Comparison of ENCODE assay signal across 21 cellular contexts in the genomic region with DNA sequence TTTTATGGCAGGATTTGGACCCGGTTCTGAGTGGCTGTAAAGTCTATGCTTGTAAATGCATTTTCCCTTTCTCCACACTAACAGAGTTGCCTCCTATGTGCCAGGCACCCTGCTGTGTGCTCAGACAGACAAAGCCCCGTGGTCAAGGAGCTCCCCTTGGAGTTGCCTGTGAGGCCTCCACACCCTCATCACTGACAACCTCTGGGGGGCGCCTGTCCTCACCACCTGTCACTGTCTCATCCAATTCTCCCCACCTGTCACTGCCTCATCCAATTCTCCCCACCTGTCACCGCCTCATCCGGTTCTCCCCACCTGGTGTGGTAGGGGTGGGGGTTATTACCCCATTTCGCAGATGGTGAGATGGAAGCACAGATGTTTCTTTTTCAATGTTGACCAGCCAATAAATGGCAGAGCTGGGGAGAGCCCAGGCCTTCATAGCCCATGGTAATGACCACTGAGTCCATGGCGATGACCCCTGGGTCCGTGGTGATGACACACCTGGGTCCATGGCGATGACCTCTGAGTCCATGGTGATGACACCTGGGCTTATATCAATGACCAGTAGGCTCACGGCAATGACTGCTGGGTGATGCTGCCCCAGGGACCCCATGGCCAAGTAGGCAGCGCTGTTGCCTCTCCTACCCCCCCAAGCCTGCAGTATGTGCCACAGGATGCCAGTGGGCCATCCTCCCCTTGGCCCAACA.
A peak's percentile ranks its signal among the peaks of the same experiment; 100 is the strongest.
DNase-seq lines count a peak whose midpoint lies in the region; ATAC-seq and TF ChIP-seq lines count a peak whose summit lies in the region.
"Had no signal": no experiment of that assay in that cellular context is flagged by ENCODE, and none has a peak within 500 bp of the region (broad histone marks: within the 10 kb centered on the region; RNA-seq: fewer than 3 reads in every experiment).

No MANE protein-coding gene starts in this region.

- peak overlapping the region; percentile 29 for H3K27ac Mint-ChIP-seq in progenitor cell of endocrine pancreas
- H3K27ac Mint-ChIP-seq: mesothelial cell of epicardium; nephron progenitor cell; stimulated activated memory B cell treated with anti-CD40 and anti-IgM and Interleukin-4, amounts not matched to agents 10 μg/mL and 1 μg/mL and 100 μg/mL, for 72 hours had no signal

- no peak overlapping the region for H3K4me2 ChIP-seq in HCT116 (ENCODE audit: low read length)

- peaks cover 15% of the 10 kb centered on the region for H3K4me1 Mint-ChIP-seq in progenitor cell of endocrine pancreas (ENCODE audit: low read depth)

- TF ChIP-seq RAD21 in HCT116 (IDR thresholded peaks at IDR 0.05; ENCODE audit: low read depth) = peak; percentile 28

- peak; percentile 58 for ATAC-seq in HCT116
- ATAC-seq in HG02571 (IDR thresholded peaks at IDR 0.05; ENCODE audit: unreplicated experiment) = no peak
- ATAC-seq: activated T-cell treated with anti-CD3 and anti-CD28 coated beads, Interleukin-2, amount 50 U/mL, for 4 hours; heart left ventricle; stimulated activated memory B cell treated with anti-CD40 and anti-IgM and Interleukin-4, amounts not matched to agents 10 μg/mL and 1 μg/mL and 100 μg/mL, for 72 hours had no signal

- TF ChIP-seq CTCF in HCT116 (IDR thresholded peaks at IDR 0.05 in 2 of 3, conservative IDR thresholded peaks at IDR 0.05 in 1 of 3; ENCODE audit: borderline replicate concordance in 1 of 3, insufficient read depth in 1 of 3, low read depth in 2 of 3, low read length in 2 of 3) (peak; percentile 22 to 65 (median 64); a peak in 5 of 6 replicates), WERI-Rb-1 (IDR thresholded peaks at IDR 0.05; ENCODE audit: low read depth, low read length) (no peak), progenitor cell of endocrine pancreas (IDR thresholded peaks at IDR 0.05; ENCODE audit: unreplicated experiment) (no peak)

- no peak overlapping the region for H3K4me3 ChIP-seq in HCT116 (replicated peaks in 1 of 2; ENCODE audit: low read depth in 1 of 2, low read length in 2 of 2)
- no peak overlapping the region for H3K4me3 ChIP-seq in WERI-Rb-1 (ENCODE audit: low read depth, low read length)
- H3K4me3 ChIP-seq: esophagus squamous epithelium, heart left ventricle, SJSA1, thyroid gland had no signal

- H3K27me3 ChIP-seq in HCT116 (ENCODE audit: insufficient read depth, low read length) (peaks cover 24% of the 10 kb centered on the region), WERI-Rb-1 (ENCODE audit: insufficient read depth, low read depth, severe bottlenecking) (no peaks in the 10 kb centered on the region)
- H3K27me3 ChIP-seq: thyroid gland had no signal

- no peaks in the 10 kb centered on the region for H3K79me2 ChIP-seq in HCT116 (ENCODE audit: insufficient read depth, low read length)

- CTCF ChIA-PET in HCT116 (lab: Charles Lee) = interaction anchor here (0.8 to 2.7 kb wide), 8 partner anchors 10 to 468 kb away, joined by 3 to 15 read pairs (median 4); no protein-coding TSS in a partner anchor

- H3K27me3 Mint-ChIP-seq in progenitor cell of endocrine pancreas = peaks cover 51% of the 10 kb centered on the region

- H3K4me3 Mint-ChIP-seq in progenitor cell of endocrine pancreas (ENCODE audit: low read depth) = no peak overlapping the region
- H3K4me3 Mint-ChIP-seq: activated T-cell treated with anti-CD3 and anti-CD28 coated beads, Interleukin-2, amount 50 U/mL, for 4 hours; mesothelial cell of epicardium; stimulated activated memory B cell treated with anti-CD40 and anti-IgM and Interleukin-4, amounts not matched to agents 10 μg/mL and 1 μg/mL and 100 μg/mL, for 72 hours had no signal

- DNase-seq in NCI-H2171 treated with DMSO at 0.1 percent for 48 hours (lab: John Stamatoyannopoulos, UW) (peak; percentile 47), NCI-H2171 (lab: John Stamatoyannopoulos, UW) (no peak), HCT116 (ENCODE audit: low read depth, low spot score) (no peak), WERI-Rb-1 (peak; percentile 27), progenitor cell of endocrine pancreas (ENCODE audit: low spot score, unreplicated experiment) (no peak), NCI-H2227 treated with DMSO at 0.1 percent for 48 hours (lab: John Stamatoyannopoulos, UW) (no peak), SIG-M5 treated with dmso at 0.1 percent for 504 hours (lab: John Stamatoyannopoulos, UW; ENCODE audit: unreplicated experiment) (no peak)
- DNase-seq: 8988T; activated CD4-positive, alpha-beta T cell treated with anti-CD3 and anti-CD28 coated beads, Interleukin-2, amount 50 U/mL, for 4 hours; activated T-cell treated with anti-CD3 and anti-CD28 coated beads, Interleukin-2, amount 50 U/mL, for 4 hours; esophagus squamous epithelium; GF-D8; heart left ventricle; MM.1S; NCI-H1694; thyroid gland had no signal

- H3K36me3 ChIP-seq in HCT116 (ENCODE audit: control insufficient read depth in 1 of 2, insufficient read depth in 2 of 2, low read length in 2 of 2) = no peaks in the 10 kb centered on the region
- H3K36me3 ChIP-seq in WERI-Rb-1 = no peaks in the 10 kb centered on the region
- H3K36me3 ChIP-seq: esophagus squamous epithelium, heart left ventricle, SJSA1, thyroid gland had no signal

- H2AFZ ChIP-seq in HCT116 (ENCODE audit: low read depth, low read length, poor library complexity, severe bottlenecking) = no peak overlapping the region

- no peak overlapping the region for H3K27ac ChIP-seq in HCT116 (ENCODE audit: low read depth, low read length)
- H3K27ac ChIP-seq in WERI-Rb-1 = no peak overlapping the region
- H3K27ac ChIP-seq: esophagus squamous epithelium, heart left ventricle, SJSA1, thyroid gland had no signal

- H3K36me3 Mint-ChIP-seq in progenitor cell of endocrine pancreas (ENCODE audit: insufficient read depth) = no peaks in the 10 kb centered on the region
- H3K36me3 Mint-ChIP-seq: mesothelial cell of epicardium; stimulated activated memory B cell treated with anti-CD40 and anti-IgM and Interleukin-4, amounts not matched to agents 10 μg/mL and 1 μg/mL and 100 μg/mL, for 72 hours had no signal

- H3K9me3 ChIP-seq in HCT116 (ENCODE audit: control insufficient read depth in 1 of 2, insufficient read depth in 1 of 2, low read depth in 1 of 2, low read length in 2 of 2) = no peaks in the 10 kb centered on the region
- H3K9me3 ChIP-seq in WERI-Rb-1 (ENCODE audit: severe bottlenecking) = no peaks in the 10 kb centered on the region
- H3K9me3 ChIP-seq: esophagus squamous epithelium, heart left ventricle, SJSA1, thyroid gland had no signal

- no peaks in the 10 kb centered on the region for H3K9me2 ChIP-seq in HCT116 (ENCODE audit: insufficient read depth)

- H3K4me1 ChIP-seq in HCT116 (ENCODE audit: control insufficient read depth in 1 of 2, insufficient read depth in 2 of 2, low read length in 2 of 2) = peaks cover 0 to under 1% of the 10 kb centered on the region in 2 experiments; a peak in 1 of 4 replicates
- H3K4me1 ChIP-seq: heart left ventricle, thyroid gland had no signal

- no peak overlapping the region for H3K9ac ChIP-seq in HCT116 (ENCODE audit: low read length)

- RAD21 ChIA-PET in HCT116 (lab: Charles Lee; ENCODE audit: low non-redundant PET in 1 of 2, low total read pairs in 2 of 2, uncharacterized antibody in 2 of 2, unreplicated experiment in 2 of 2) = interaction anchor here in 1 of 2 experiments (1.9 kb wide), 1 partner anchor 228 kb away, joined by 4 read pairs; no protein-coding TSS in a partner anchor

- TF ChIP-seq POLR2A in HCT116 (IDR thresholded peaks at IDR 0.05; ENCODE audit: borderline replicate concordance, extremely low read depth, insufficient read depth, insufficient read length) = no peak

- no peaks in the 10 kb centered on the region for H3K9me3 Mint-ChIP-seq in progenitor cell of endocrine pancreas (ENCODE audit: low read depth)
- H3K9me3 Mint-ChIP-seq: activated T-cell treated with anti-CD3 and anti-CD28 coated beads, Interleukin-2, amount 50 U/mL, for 4 hours; mesothelial cell of epicardium; nephron progenitor cell; stimulated activated memory B cell treated with anti-CD40 and anti-IgM and Interleukin-4, amounts not matched to agents 10 μg/mL and 1 μg/mL and 100 μg/mL, for 72 hours had no signal

- BruUV-seq in HCT116 (replicated peaks; lab: Mats Ljungman, UMichigan) = no TSS peak

- intact Hi-C loops in HCT116 (cut with micrococcal nuclease) = no loop called here

- POLR2A ChIA-PET in HCT116 (lab: Charles Lee) = no interaction called here

- H4K20me1 ChIP-seq in HCT116 (ENCODE audit: insufficient read depth) = no peaks in the 10 kb centered on the region

TF ChIP-seq in HCT116, 20 proteins besides CTCF, POLR2A, EP300 and RAD21:
- no peak for TF ChIP-seq YY1 (IDR thresholded peaks at IDR 0.05; ENCODE audit: extremely low read depth, insufficient replicate concordance, low read depth, low read length)
- no peak for TF ChIP-seq TCF7L2 (IDR thresholded peaks at IDR 0.05; ENCODE audit: borderline replicate concordance, extremely low read depth, insufficient read depth, insufficient read length)
- TF ChIP-seq JUND (IDR thresholded peaks at IDR 0.05) = no peak
- no peak for TF ChIP-seq CEBPB (IDR thresholded peaks at IDR 0.05; ENCODE audit: low read depth)
- TF ChIP-seq EGR1 (IDR thresholded peaks at IDR 0.05; ENCODE audit: low read depth) = no peak

Comparison
In these comparisons a context has a peak if more than half of its experiments do, and no peak if none do; other contexts are left out.
1. DNase-seq: peak in NCI-H2171 treated with DMSO at 0.1 percent for 48 hours (single experiment) and WERI-Rb-1 (single experiment); none in NCI-H2171 (single experiment), HCT116 (single experiment), progenitor cell of endocrine pancreas (single experiment), NCI-H2227 treated with DMSO at 0.1 percent for 48 hours (single experiment) and SIG-M5 treated with dmso at 0.1 percent for 504 hours (single experiment).
2. CTCF ChIP-seq: peak in HCT116 (3 of 3); none in WERI-Rb-1 (single experiment) and progenitor cell of endocrine pancreas (single experiment).